In the genomic region with DNA sequence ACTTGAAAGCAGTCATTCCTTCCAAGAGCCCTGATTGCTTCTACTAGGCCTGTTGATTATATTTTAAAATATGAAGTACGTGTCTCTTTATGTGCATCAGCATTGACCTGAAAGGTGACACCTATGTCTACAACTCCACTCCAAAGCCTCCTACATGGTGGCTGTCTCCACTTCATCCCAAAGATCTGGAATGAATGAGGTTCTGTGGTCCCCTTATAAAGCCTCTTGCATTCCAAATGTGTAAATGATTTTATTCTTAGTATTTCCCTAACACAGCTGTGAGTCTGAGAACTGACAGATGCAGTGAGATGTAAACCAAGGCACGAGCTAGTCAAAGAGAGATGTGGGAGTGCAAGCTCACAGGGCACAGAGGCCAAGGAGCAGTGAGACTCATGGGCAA, we compare ENCODE assay signal across 24 cellular contexts.
DNase-seq lines count a peak whose midpoint lies in the region; ATAC-seq and TF ChIP-seq lines count a peak whose summit lies in the region.
"Had no signal": no experiment of that assay in that cellular context is flagged by ENCODE, and none has a peak within 500 bp of the region (broad histone marks: within the 10 kb centered on the region; RNA-seq: fewer than 3 reads in every experiment).

No MANE protein-coding gene starts in this region.

- H3K27ac Mint-ChIP-seq in activated T-cell treated with anti-CD3 and anti-CD28 coated beads, Interleukin-2, amount 50 U/mL, for 24 hours: peak overlapping the region; percentile 30
- H3K27ac Mint-ChIP-seq: CD4-positive, alpha-beta T cell; endodermal cell; T-helper 17 cell had no signal

- H3K27ac ChIP-seq in breast epithelium (peak overlapping the region; percentile 18 to 23), muscle layer of duodenum (ENCODE audit: low read length) (peak overlapping the region; percentile 76), tibial artery (peak overlapping the region; percentile 79 to 89)
- H3K27ac ChIP-seq: WERI-Rb-1 had no signal

- ATAC-seq in activated T-cell treated with anti-CD3 and anti-CD28 coated beads, Interleukin-2, amount 50 U/mL, for 4 hours: no peak
- ATAC-seq: T-helper 17 cell had no signal

- TF ChIP-seq POLR2A in breast epithelium (IDR thresholded peaks at IDR 0.05) (no peak), lower leg skin (IDR thresholded peaks at IDR 0.05) (no peak)

- H3K4me3 Mint-ChIP-seq in activated T-cell treated with anti-CD3 and anti-CD28 coated beads, Interleukin-2, amount 50 U/mL, for 24 hours: no peak overlapping the region
- no peak overlapping the region for H3K4me3 Mint-ChIP-seq in activated T-cell treated with anti-CD3 and anti-CD28 coated beads, Interleukin-2, amount 50 U/mL, for 4 hours
- H3K4me3 Mint-ChIP-seq: CD4-positive, alpha-beta T cell; endodermal cell; T-helper 17 cell had no signal

- TF ChIP-seq CTCF in breast epithelium (IDR thresholded peaks at IDR 0.05) (no peak), tibial artery (IDR thresholded peaks at IDR 0.05) (no peak), lower leg skin (IDR thresholded peaks at IDR 0.05) (no peak)

- WGBS in lower leg skin, 2 donors: 90 to 98% methylated on average over 2 of the region's 2 CpGs

- H3K9me3 ChIP-seq in breast epithelium (no peaks in the 10 kb centered on the region), muscle layer of duodenum (ENCODE audit: control insufficient read depth in 1 of 2, low read length in 2 of 2) (no peaks in the 10 kb centered on the region), tibial artery (no peaks in the 10 kb centered on the region)
- H3K9me3 ChIP-seq: mucosa of descending colon, suprapubic skin had no signal

- H3K4me1 ChIP-seq in breast epithelium: peaks cover 0 to 6% of the 10 kb centered on the region in 2 donors
- H3K4me1 ChIP-seq in muscle layer of duodenum (ENCODE audit: control insufficient read depth in 1 of 2, insufficient read depth in 2 of 2, low read length in 2 of 2): peaks cover 5 to 12% of the 10 kb centered on the region in 2 donors
- H3K4me1 ChIP-seq in tibial artery: peaks cover 0 to 56% (median 24%) of the 10 kb centered on the region in 4 donors

- intact Hi-C loops in breast epithelium (cut with DNase I; ENCODE audit: low total_unique reads) (no loop called here), tibial artery (cut with DNase I; ENCODE audit: low total_unique reads) (no loop called here), lower leg skin (cut with DNase I; ENCODE audit: low total_unique reads) (no loop called here)

- no peaks in the 10 kb centered on the region for H3K36me3 Mint-ChIP-seq in activated T-cell treated with anti-CD3 and anti-CD28 coated beads, Interleukin-2, amount 50 U/mL, for 24 hours (ENCODE audit: low read depth)
- no peaks in the 10 kb centered on the region for H3K36me3 Mint-ChIP-seq in activated T-cell treated with anti-CD3 and anti-CD28 coated beads, Interleukin-2, amount 50 U/mL, for 4 hours (ENCODE audit: insufficient read depth)

- no peak for DNase-seq in activated T-cell treated with anti-CD3 and anti-CD28 coated beads, Interleukin-2, amount 50 U/mL, for 24 hours
- no peak for DNase-seq in activated T-cell treated with anti-CD3 and anti-CD28 coated beads, Interleukin-2, amount 50 U/mL, for 4 hours
- DNase-seq in breast epithelium (ENCODE audit: low spot score in 2 of 2) (no peak), tibial artery (no peak), lower leg skin (ENCODE audit: low spot score in 2 of 2) (no peak), activated gamma-delta T cell treated with Interleukin-2 at 50 U/mL for 16 hours (no peak), MV-4-11 (lab: John Stamatoyannopoulos, UW) (no peak)
- DNase-seq: ACHN; activated effector memory CD4-positive, alpha-beta T cell treated with anti-CD3 and anti-CD28 coated beads, Interleukin-2, amount 50 U/mL, for 16 hours; CD4-positive, alpha-beta T cell; DMS53; endodermal cell; Kasumi-1; mucosa of descending colon; NCI-H1105; NCI-H2081 treated with DMSO at 0.1 percent for 48 hours; NCI-H524; SHP77; stimulated activated CD4-positive, alpha-beta T cell treated with anti-CD3 and anti-CD28 coated beads, Interleukin-4, amount 100 ng/mL, for 24 hours; T-helper 17 cell; WERI-Rb-1 had no signal

- H3K9me3 Mint-ChIP-seq in activated T-cell treated with anti-CD3 and anti-CD28 coated beads, Interleukin-2, amount 50 U/mL, for 24 hours: no peaks in the 10 kb centered on the region
- no peaks in the 10 kb centered on the region for H3K9me3 Mint-ChIP-seq in activated T-cell treated with anti-CD3 and anti-CD28 coated beads, Interleukin-2, amount 50 U/mL, for 4 hours
- H3K9me3 Mint-ChIP-seq: CD4-positive, alpha-beta T cell; endodermal cell had no signal

- no peak overlapping the region for H3K4me3 ChIP-seq in breast epithelium
- H3K4me3 ChIP-seq in muscle layer of duodenum (ENCODE audit: low read depth in 1 of 2, low read length in 2 of 2): no peak overlapping the region
- H3K4me3 ChIP-seq in tibial artery: no peak overlapping the region
- H3K4me3 ChIP-seq in lower leg skin (ENCODE audit: low read depth, poor library complexity, severe bottlenecking): no peak overlapping the region
- H3K4me3 ChIP-seq: mucosa of descending colon, skin epidermis, suprapubic skin had no signal

- H3K36me3 ChIP-seq in breast epithelium: no peaks in the 10 kb centered on the region
- H3K36me3 ChIP-seq in muscle layer of duodenum (ENCODE audit: control insufficient read depth in 1 of 2, insufficient read depth in 2 of 2, low read length in 2 of 2): no peaks in the 10 kb centered on the region
- H3K36me3 ChIP-seq in tibial artery: no peaks in the 10 kb centered on the region
- H3K36me3 ChIP-seq: suprapubic skin, WERI-Rb-1 had no signal

- no peaks in the 10 kb centered on the region for H3K27me3 ChIP-seq in breast epithelium
- H3K27me3 ChIP-seq in muscle layer of duodenum (ENCODE audit: low read depth, low read length): no peaks in the 10 kb centered on the region
- H3K27me3 ChIP-seq in tibial artery: no peaks in the 10 kb centered on the region
- H3K27me3 ChIP-seq: suprapubic skin had no signal

- H3K27me3 Mint-ChIP-seq in activated T-cell treated with anti-CD3 and anti-CD28 coated beads, Interleukin-2, amount 50 U/mL, for 24 hours: peaks cover 28% of the 10 kb centered on the region
- peaks cover 2% of the 10 kb centered on the region for H3K27me3 Mint-ChIP-seq in activated T-cell treated with anti-CD3 and anti-CD28 coated beads, Interleukin-2, amount 50 U/mL, for 4 hours (ENCODE audit: low read depth)

- peaks cover 28% of the 10 kb centered on the region for H3K4me1 Mint-ChIP-seq in activated T-cell treated with anti-CD3 and anti-CD28 coated beads, Interleukin-2, amount 50 U/mL, for 24 hours (ENCODE audit: low read depth)
- H3K4me1 Mint-ChIP-seq in activated T-cell treated with anti-CD3 and anti-CD28 coated beads, Interleukin-2, amount 50 U/mL, for 4 hours (ENCODE audit: low read depth): peaks cover 10% of the 10 kb centered on the region
- H3K4me1 Mint-ChIP-seq: endodermal cell had no signal

Comparison
In these comparisons a context has a peak if more than half of its experiments do, and no peak if none do; other contexts are left out.
1. H3K27ac ChIP-seq: peak in every context shown above with its lines; median percentile 84 in tibial artery; 76 in muscle layer of duodenum; 20 in breast epithelium.